ENCODE assay signal across 16 cellular contexts in genomic region chr16:79715088-79715487, GRCh38.
DNase-seq lines count a peak whose midpoint lies in the region; ATAC-seq and TF ChIP-seq lines count a peak whose summit lies in the region.
"Had no signal": no experiment of that assay in that cellular context is flagged by ENCODE, and none has a peak within 500 bp of the region (broad histone marks: within the 10 kb centered on the region; RNA-seq: fewer than 3 reads in every experiment).

No MANE protein-coding gene starts in this region.

- no peaks in the 10 kb centered on the region for H3K9me3 Mint-ChIP-seq in activated CD4-positive, alpha-beta memory T cell treated with anti-CD3 and anti-CD28 coated beads for 36 hours
- H3K9me3 Mint-ChIP-seq: CD4-positive, alpha-beta T cell; GM23338 had no signal

- TF ChIP-seq CTCF in thoracic aorta (IDR thresholded peaks at IDR 0.05) (no peak), left lung (IDR thresholded peaks at IDR 0.05) (no peak)

- CTCF ChIA-PET in activated CD4-positive, alpha-beta memory T cell treated with anti-CD3 and anti-CD28 coated beads for 36 hours (lab: Charles Lee), result no interaction called here

- intact Hi-C loops in activated CD4-positive, alpha-beta memory T cell treated with anti-CD3 and anti-CD28 coated beads for 36 hours (cut with micrococcal nuclease), result loop anchor here (2.0 kb wide), 1 partner anchor 40 kb away; no protein-coding TSS in a partner anchor
- intact Hi-C loops in left lung (cut with DNase I), result no loop called here

- peaks cover 25% of the 10 kb centered on the region for H3K4me1 Mint-ChIP-seq in activated CD4-positive, alpha-beta memory T cell treated with anti-CD3 and anti-CD28 coated beads for 36 hours (ENCODE audit: low read depth)
- H3K4me1 Mint-ChIP-seq: B cell, GM23338 had no signal

- H3K9me3 ChIP-seq in thoracic aorta (no peaks in the 10 kb centered on the region), left lung (no peaks in the 10 kb centered on the region)

- H3K27me3 ChIP-seq in thoracic aorta (replicated peaks; ENCODE audit: insufficient read depth) (no peaks in the 10 kb centered on the region), left lung (no peaks in the 10 kb centered on the region)

- H3K27ac ChIP-seq in thoracic aorta (peak overlapping the region; percentile 84 to 92), left lung (no peak overlapping the region)

- H3K4me1 ChIP-seq in thoracic aorta (ENCODE audit: control insufficient read depth in 1 of 2, low read depth in 2 of 2) (peaks cover 43 to 73% of the 10 kb centered on the region in 2 donors), left lung (no peaks in the 10 kb centered on the region)

- no peak for DNase-seq in activated CD4-positive, alpha-beta memory T cell treated with anti-CD3 and anti-CD28 coated beads for 36 hours
- peak; percentile 72 for DNase-seq in brain pericyte (ENCODE audit: low read depth, low spot score)
- DNase-seq in left lobe of liver (ENCODE audit: low spot score), result no peak
- DNase-seq in thoracic aorta (ENCODE audit: low spot score), result no peak
- no peak for DNase-seq in left lung
- DNase-seq in activated effector memory CD4-positive, alpha-beta T cell treated with Interleukin-2 at 50 U/mL for 16 hours, result no peak
- DNase-seq: CD4-positive, alpha-beta T cell; NCI-H1092; NCI-H1694; NCI-H446; NCI-H82; SHP77 had no signal

- H3K4me3 ChIP-seq in thoracic aorta (peak overlapping the region; percentile 27), left lung (no peak overlapping the region)
- H3K4me3 ChIP-seq: GM23338, K562 had no signal

- H3K36me3 ChIP-seq in thoracic aorta (no peaks in the 10 kb centered on the region), left lung (no peaks in the 10 kb centered on the region)

- ATAC-seq in left lobe of liver (peak; percentile 17), thoracic aorta (ENCODE audit: insufficient number of reproducible peaks, low FRiP score, low read depth) (no peak), left lung (no peak), GM18858 (IDR thresholded peaks at IDR 0.05; ENCODE audit: unreplicated experiment) (no peak)
- ATAC-seq: GM23338, K562 had no signal

- POLR2A ChIA-PET in activated CD4-positive, alpha-beta memory T cell treated with anti-CD3 and anti-CD28 coated beads for 36 hours (lab: Charles Lee), result interaction anchor here (2.0 kb wide), 1 partner anchor 113 kb away, joined by 5 read pairs; no protein-coding TSS in a partner anchor

- H3K27ac Mint-ChIP-seq in activated CD4-positive, alpha-beta memory T cell treated with anti-CD3 and anti-CD28 coated beads for 36 hours, result no peak overlapping the region
- H3K27ac Mint-ChIP-seq: B cell; CD4-positive, alpha-beta T cell; GM23338 had no signal

- H3K36me3 Mint-ChIP-seq in activated CD4-positive, alpha-beta memory T cell treated with anti-CD3 and anti-CD28 coated beads for 36 hours, result peaks cover 3% of the 10 kb centered on the region

- peak overlapping the region; percentile 21 for H3K4me3 Mint-ChIP-seq in activated CD4-positive, alpha-beta memory T cell treated with anti-CD3 and anti-CD28 coated beads for 36 hours
- H3K4me3 Mint-ChIP-seq: B cell; CD4-positive, alpha-beta T cell; GM23338 had no signal

- peaks cover 5% of the 10 kb centered on the region for H3K27me3 Mint-ChIP-seq in activated CD4-positive, alpha-beta memory T cell treated with anti-CD3 and anti-CD28 coated beads for 36 hours

Comparison
In these comparisons a context has a peak if more than half of its experiments do, and no peak if none do; other contexts are left out.
1. H3K27ac ChIP-seq: peak in thoracic aorta (2 of 2); none in left lung (0 of 2).